In genomic region chr16:67447508-67448076, GRCh38 we compare ENCODE assay signal across 9 cellular contexts. TPM values are rescaled to one million over a fixed set of nuclear protein-coding genes. Genes with fewer than 3 reads are reported as not detected.
A peak's percentile ranks its signal among the peaks of the same experiment; 100 is the strongest.
DNase-seq lines count a peak whose midpoint lies in the region; ATAC-seq and TF ChIP-seq lines count a peak whose summit lies in the region.
"Had no signal": no experiment of that assay in that cellular context is flagged by ENCODE, and none has a peak within 500 bp of the region (broad histone marks: within the 10 kb centered on the region; RNA-seq: fewer than 3 reads in every experiment).

No MANE protein-coding gene starts in this region.

- H3K36me3 ChIP-seq in body of pancreas (replicated peaks in 1 of 2; ENCODE audit: insufficient read depth in 1 of 2, low read depth in 2 of 2), result no peaks in the 10 kb centered on the region

- H3K27me3 Mint-ChIP-seq in memory B cell, result no peaks in the 10 kb centered on the region
- no peaks in the 10 kb centered on the region for H3K27me3 Mint-ChIP-seq in stimulated activated naive B cell treated with anti-CD40 and anti-IgM and Interleukin-4, amounts not matched to agents 10 μg/mL and 1 μg/mL and 100 μg/mL, for 72 hours

- no peak overlapping the region for H3K27ac Mint-ChIP-seq in memory B cell
- peak overlapping the region; percentile 9 for H3K27ac Mint-ChIP-seq in stimulated activated naive B cell treated with anti-CD40 and anti-IgM and Interleukin-4, amounts not matched to agents 10 μg/mL and 1 μg/mL and 100 μg/mL, for 72 hours

- peaks cover 36% of the 10 kb centered on the region for H3K36me3 Mint-ChIP-seq in memory B cell
- peaks cover 63 to 67% of the 10 kb centered on the region in 2 donors for H3K36me3 Mint-ChIP-seq in stimulated activated naive B cell treated with anti-CD40 and anti-IgM and Interleukin-4, amounts not matched to agents 10 μg/mL and 1 μg/mL and 100 μg/mL, for 72 hours

- peaks cover 85% of the 10 kb centered on the region for H3K4me1 ChIP-seq in body of pancreas

- no peaks in the 10 kb centered on the region for H3K9me3 ChIP-seq in body of pancreas

- H3K4me3 Mint-ChIP-seq in memory B cell, result no peak overlapping the region
- H3K4me3 Mint-ChIP-seq in stimulated activated naive B cell treated with anti-CD40 and anti-IgM and Interleukin-4, amounts not matched to agents 10 μg/mL and 1 μg/mL and 100 μg/mL, for 72 hours, result no peak overlapping the region

- H3K27me3 ChIP-seq in body of pancreas, result no peaks in the 10 kb centered on the region

- peak; percentile 81 for DNase-seq in CD1c-positive myeloid dendritic cell (ENCODE audit: extremely low spot score)
- DNase-seq in HFF-Myc (ENCODE audit: extremely low read depth, low read depth), result no peak
- peak in 4 of 5 donors; percentile 21 to 73 (median 24) for DNase-seq in T-helper 1 cell
- DNase-seq in body of pancreas, result peak; percentile 62 to 76 (median 68)
- DNase-seq in memory B cell (ENCODE audit: low spot score in 2 of 2), result peak in 1 of 2 donors; percentile 45
- DNase-seq in stimulated activated naive B cell treated with anti-CD40 and anti-IgM and Interleukin-4, amounts not matched to agents 10 μg/mL and 1 μg/mL and 100 μg/mL, for 72 hours, result peak; percentile 38
- DNase-seq in NCI-H2081 treated with DMSO at 0.1 percent for 48 hours (lab: John Stamatoyannopoulos, UW), result no peak
- DNase-seq in NCI-H1105 treated with DMSO at 0.1 percent for 48 hours (lab: John Stamatoyannopoulos, UW), result no peak

- ATAC-seq in body of pancreas (peak; percentile 28), memory B cell (ENCODE audit: low read depth) (peak; percentile 69)
- ATAC-seq in stimulated activated naive B cell treated with anti-CD40 and anti-IgM and Interleukin-4, amounts not matched to agents 10 μg/mL and 1 μg/mL and 100 μg/mL, for 72 hours (replicated peaks), result peak; percentile 88 to 92

- H3K27ac ChIP-seq in body of pancreas, result peak overlapping the region in 3 of 4 donors; percentile 21 to 56 (median 51)

- peak; percentile 74 for TF ChIP-seq CTCF in HFF-Myc (IDR thresholded peaks at IDR 0.05; ENCODE audit: low read depth, low read length, missing control alignments)
- peak; percentile 11 to 61 (median 44) for TF ChIP-seq CTCF in body of pancreas (IDR thresholded peaks at IDR 0.05)

- intact Hi-C loops in body of pancreas (cut with DNase I), result no loop called here

- H3K9me3 Mint-ChIP-seq in memory B cell, result no peaks in the 10 kb centered on the region
- no peaks in the 10 kb centered on the region for H3K9me3 Mint-ChIP-seq in stimulated activated naive B cell treated with anti-CD40 and anti-IgM and Interleukin-4, amounts not matched to agents 10 μg/mL and 1 μg/mL and 100 μg/mL, for 72 hours

- TF ChIP-seq POLR2A in body of pancreas (IDR thresholded peaks at IDR 0.05), result no peak

- 30 to 64% methylated on average over 2 to 5 of the region's 6 CpGs for WGBS in body of pancreas, 2 donors

- H3K4me3 ChIP-seq in HFF-Myc (replicated peaks; ENCODE audit: low read depth, low read length) (no peak overlapping the region), body of pancreas (no peak overlapping the region)

- peaks cover 18% of the 10 kb centered on the region for H3K4me1 Mint-ChIP-seq in memory B cell
- H3K4me1 Mint-ChIP-seq in stimulated activated naive B cell treated with anti-CD40 and anti-IgM and Interleukin-4, amounts not matched to agents 10 μg/mL and 1 μg/mL and 100 μg/mL, for 72 hours, result peaks cover 22 to 39% of the 10 kb centered on the region in 2 donors

RNA-seq across cellular contexts. Expression of gene HSD11B2, which starts 16.7 kb away (rescaled TPM):
- 10 to 100 TPM in 1 of 2 donors, 1 to 10 TPM in 1; 5.4 to 13.8 TPM for total RNA-seq in body of pancreas

RNA-seq across cellular contexts. Expression of gene ZDHHC1, which starts 31.3 kb away (rescaled TPM):
- 10 to 100 TPM; 13.0 to 57.0 TPM for total RNA-seq in body of pancreas

RNA-seq across cellular contexts. Expression of gene ATP6V0D1, which starts 33.4 kb away (rescaled TPM):
- 100 to 1,000 TPM in 1 of 2 donors, 10 to 100 TPM in 1; 53.7 to 102 TPM for total RNA-seq in body of pancreas

RNA-seq across cellular contexts. Expression of gene AGRP, which starts 35.8 kb away (rescaled TPM):
- total RNA-seq in body of pancreas, result not detected
- total RNA-seq: renal cortical epithelial cell had no signal

RNA-seq across cellular contexts. Expression of gene TPPP3, which starts 54.3 kb away (rescaled TPM):
- 10 to 100 TPM; 11.2 to 30.0 TPM for total RNA-seq in body of pancreas

Comparison
In these comparisons a context has a peak if more than half of its experiments do, and no peak if none do; other contexts are left out.
1. DNase-seq: peak in CD1c-positive myeloid dendritic cell (single experiment), T-helper 1 cell (4 of 5), body of pancreas (4 of 4) and stimulated activated naive B cell treated with anti-CD40 and anti-IgM and Interleukin-4, amounts not matched to agents 10 μg/mL and 1 μg/mL and 100 μg/mL, for 72 hours (single experiment); none in HFF-Myc (single experiment), NCI-H2081 treated with DMSO at 0.1 percent for 48 hours (single experiment) and NCI-H1105 treated with DMSO at 0.1 percent for 48 hours (single experiment).
2. ATAC-seq: peak in every context shown above with its lines; median percentile 90 in stimulated activated naive B cell treated with anti-CD40 and anti-IgM and Interleukin-4, amounts not matched to agents 10 μg/mL and 1 μg/mL and 100 μg/mL, for 72 hours; 69 in memory B cell; 28 in body of pancreas.